In genomic region chr5:173300389-173301047, GRCh38 we compare ENCODE assay signal across 27 cellular contexts. TPM values are rescaled to one million over a fixed set of nuclear protein-coding genes. Genes with fewer than 3 reads are reported as not detected.
"Had no signal": no experiment of that assay in that cellular context is flagged by ENCODE, and none has a peak within 500 bp of the region (broad histone marks: within the 10 kb centered on the region; RNA-seq: fewer than 3 reads in every experiment).

No MANE protein-coding gene starts in this region.

- H3K9me3 ChIP-seq: esophagus muscularis mucosa, mucosa of descending colon, neutrophil, ovary, psoas muscle, right atrium auricular region, transverse colon had no signal

- H3K27ac ChIP-seq: coronary artery, esophagus muscularis mucosa, hepatocyte, neutrophil, ovary, psoas muscle, right atrium auricular region, transverse colon, VCaP had no signal

- H3K36me3 Mint-ChIP-seq: activated naive CD8-positive, alpha-beta T cell treated with anti-CD3 and anti-CD28 coated beads, Interleukin-2, amount 10 ng/mL, durations not matched to agents 7 days and 5 days; immature natural killer cell; naive B cell; stimulated activated naive B cell treated with anti-CD40 and anti-IgM and Interleukin-4, amounts not matched to agents 10 μg/mL and 1 μg/mL and 100 μg/mL, for 72 hours had no signal

- ATAC-seq: activated CD8-positive, alpha-beta T cell treated with anti-CD3 and anti-CD28 coated beads, Interleukin-2, amount 10 ng/mL, durations not matched to agents 7 days and 5 days; left ventricle myocardium superior; mucosa of descending colon; psoas muscle; SK-N-SH treated with all-trans-retinoic acid at 6 μM for 48 hours; stimulated activated naive B cell treated with anti-CD40 and anti-IgM and Interleukin-4, amounts not matched to agents 10 μg/mL and 1 μg/mL and 100 μg/mL, for 72 hours had no signal

- H3K9me3 Mint-ChIP-seq: activated naive CD8-positive, alpha-beta T cell treated with anti-CD3 and anti-CD28 coated beads, Interleukin-2, amount 10 ng/mL, durations not matched to agents 7 days and 5 days; activated T-helper 2 cell treated with anti-CD3 and anti-CD28 coated beads, Interferon-gamma antibody, Interleukin-2, Interleukin-4, amounts not matched to agents 10 μg/mL and 5 μg/mL and 100 μg/mL, durations not matched to agents 14 hours and 24 hours and 36 hours; immature natural killer cell; naive B cell; stimulated activated naive B cell treated with anti-CD40 and anti-IgM and Interleukin-4, amounts not matched to agents 10 μg/mL and 1 μg/mL and 100 μg/mL, for 72 hours; T-helper 2 cell treated with Interferon-gamma antibody and Interleukin-4, amounts not matched to agents 5 μg/mL and 100 μg/mL, for 36 hours had no signal

- H3K27ac Mint-ChIP-seq: activated CD8-positive, alpha-beta T cell treated with anti-CD3 and anti-CD28 coated beads, Interleukin-2, amount 10 ng/mL, durations not matched to agents 7 days and 5 days; activated naive CD8-positive, alpha-beta T cell treated with anti-CD3 and anti-CD28 coated beads, Interleukin-2, amount 10 ng/mL, durations not matched to agents 7 days and 5 days; activated T-helper 2 cell treated with anti-CD3 and anti-CD28 coated beads, Interferon-gamma antibody, Interleukin-2, Interleukin-4, amounts not matched to agents 10 μg/mL and 5 μg/mL and 100 μg/mL, durations not matched to agents 14 hours and 24 hours and 36 hours; immature natural killer cell; naive B cell; stimulated activated naive B cell treated with anti-CD40 and anti-IgM and Interleukin-4, amounts not matched to agents 10 μg/mL and 1 μg/mL and 100 μg/mL, for 72 hours; T-helper 2 cell treated with Interferon-gamma antibody and Interleukin-4, amounts not matched to agents 5 μg/mL and 100 μg/mL, for 36 hours had no signal

- H3K4me3 ChIP-seq: coronary artery, esophagus muscularis mucosa, hepatocyte, mucosa of descending colon, ovary, psoas muscle, right atrium auricular region, transverse colon had no signal

- H3K36me3 ChIP-seq: esophagus muscularis mucosa, neutrophil, ovary, right atrium auricular region, transverse colon had no signal

- H3K4me3 Mint-ChIP-seq: activated CD8-positive, alpha-beta T cell treated with anti-CD3 and anti-CD28 coated beads, Interleukin-2, amount 10 ng/mL, durations not matched to agents 7 days and 5 days; activated naive CD8-positive, alpha-beta T cell treated with anti-CD3 and anti-CD28 coated beads, Interleukin-2, amount 10 ng/mL, durations not matched to agents 7 days and 5 days; immature natural killer cell; naive B cell; stimulated activated naive B cell treated with anti-CD40 and anti-IgM and Interleukin-4, amounts not matched to agents 10 μg/mL and 1 μg/mL and 100 μg/mL, for 72 hours; T-helper 2 cell treated with Interferon-gamma antibody and Interleukin-4, amounts not matched to agents 5 μg/mL and 100 μg/mL, for 36 hours had no signal

- H3K4me1 ChIP-seq: esophagus muscularis mucosa, psoas muscle, transverse colon had no signal

- H3K4me1 Mint-ChIP-seq: activated naive CD8-positive, alpha-beta T cell treated with anti-CD3 and anti-CD28 coated beads, Interleukin-2, amount 10 ng/mL, durations not matched to agents 7 days and 5 days; immature natural killer cell; stimulated activated naive B cell treated with anti-CD40 and anti-IgM and Interleukin-4, amounts not matched to agents 10 μg/mL and 1 μg/mL and 100 μg/mL, for 72 hours had no signal

- DNase-seq: activated CD4-positive, alpha-beta T cell treated with anti-CD3 and anti-CD28 coated beads for 1 hour; activated CD4-positive, alpha-beta T cell treated with anti-CD3 and anti-CD28 coated beads, Interleukin-2, amount 50 U/mL, for 1 hour; activated CD8-positive, alpha-beta T cell treated with anti-CD3 and anti-CD28 coated beads, Interleukin-2, amount 10 ng/mL, durations not matched to agents 7 days and 5 days; activated naive CD4-positive, alpha-beta T cell treated with Interleukin-2 at 50 U/mL for 16 hours; activated naive CD8-positive, alpha-beta T cell treated with anti-CD3 and anti-CD28 coated beads, Interleukin-2, amount 10 ng/mL, durations not matched to agents 7 days and 5 days; amygdala; cerebellar nuclear complex; glutamatergic neuron; immature natural killer cell; kidney glomerular epithelial cell; left ventricle myocardium superior; mucosa of descending colon; naive B cell; ovary; psoas muscle; stimulated activated CD4-positive, alpha-beta T cell treated with anti-CD3 and anti-CD28 coated beads, Interleukin-1b, Interleukin-23, amount 100 ng/mL, for 48 hours; stimulated activated naive B cell treated with anti-CD40 and anti-IgM and Interleukin-4, amounts not matched to agents 10 μg/mL and 1 μg/mL and 100 μg/mL, for 72 hours; transverse colon had no signal

RNA-seq across cellular contexts. Expression of gene STC2, which starts 27.7 kb away (rescaled TPM):
- polyA plus RNA-seq: immature natural killer cell had no signal
